ENCODE assay signal across 1 cellular context in the genomic region with DNA sequence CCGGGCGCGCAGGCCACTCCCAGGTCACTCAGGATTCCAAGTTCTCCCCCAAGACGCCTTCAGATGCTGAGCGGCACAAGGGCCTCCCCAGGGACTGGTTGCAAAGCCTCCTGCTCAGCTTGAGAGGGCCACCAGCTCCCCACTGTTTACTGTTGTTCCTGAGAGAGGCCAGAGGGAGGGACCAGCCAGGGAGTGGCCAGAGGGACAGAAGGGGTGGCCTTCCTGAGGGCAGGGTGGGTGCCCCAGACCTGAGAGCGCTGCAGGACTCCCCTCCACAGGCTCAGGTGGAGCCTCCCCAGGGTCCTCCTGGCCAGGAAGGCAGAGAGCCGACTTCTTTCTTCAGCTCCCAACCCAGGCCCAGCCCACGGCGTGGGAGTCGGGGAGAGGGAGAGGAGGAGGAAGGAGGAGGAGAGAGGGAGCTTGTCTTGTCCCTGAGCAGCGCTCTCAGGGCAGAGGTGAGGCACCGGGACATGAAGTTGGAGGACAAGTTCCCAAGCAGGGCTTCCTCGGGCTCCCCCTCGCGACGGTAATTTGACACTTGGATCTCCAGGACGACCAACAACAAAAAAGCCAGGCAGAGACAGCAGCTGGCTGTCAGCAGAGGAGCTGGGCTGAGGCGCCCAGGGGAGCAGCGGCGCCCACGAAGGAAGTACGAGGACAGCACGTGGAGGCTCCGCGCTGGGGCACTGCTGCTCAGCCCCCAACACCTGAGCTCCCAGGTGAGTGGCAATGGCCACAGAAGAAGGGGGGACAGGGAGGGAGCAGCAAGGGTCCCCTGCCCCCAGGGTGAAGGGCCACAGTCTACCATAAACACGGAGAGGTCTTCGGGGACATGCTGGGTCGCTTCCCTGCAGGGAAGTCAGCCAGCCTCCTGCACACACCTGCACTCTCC.
A peak's percentile ranks its signal among the peaks of the same experiment; 100 is the strongest.
TF ChIP-seq lines count a peak whose summit lies in the region.

No MANE protein-coding gene starts in this region.

TF ChIP-seq in K562, 482 proteins besides CTCF, POLR2A, EP300 and RAD21 (continued from another document and continues in another):
- TF ChIP-seq GABPB1 (CRISPR knock-in tag; IDR thresholded peaks at IDR 0.05): peak; percentile 10; the same call in 1 of the 2 replicates
- TF ChIP-seq ZNF655 (CRISPR knock-in tag; IDR thresholded peaks at IDR 0.05): no peak
- no peak for TF ChIP-seq FOXO4 (CRISPR knock-in tag; IDR thresholded peaks at IDR 0.05)
- no peak for TF ChIP-seq NFXL1 (CRISPR knock-in tag; IDR thresholded peaks at IDR 0.05)
- no peak for TF ChIP-seq CHCHD3 (CRISPR knock-in tag; IDR thresholded peaks at IDR 0.05)
- TF ChIP-seq, protein P1, sequence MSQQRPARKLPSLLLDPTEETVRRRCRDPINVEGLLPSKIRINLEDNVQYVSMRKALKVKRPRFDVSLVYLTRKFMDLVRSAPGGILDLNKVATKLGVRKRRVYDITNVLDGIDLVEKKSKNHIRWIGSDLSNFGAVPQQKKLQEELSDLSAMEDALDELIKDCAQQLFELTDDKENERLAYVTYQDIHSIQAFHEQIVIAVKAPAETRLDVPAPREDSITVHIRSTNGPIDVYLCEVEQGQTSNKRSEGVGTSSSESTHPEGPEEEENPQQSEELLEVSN (IDR thresholded peaks at IDR 0.05; ENCODE audit: borderline replicate concordance in 1 of 2, extremely low read depth in 1 of 2, insufficient read depth in 1 of 2, insufficient read length in 1 of 2, low read depth in 1 of 2, low read length in 1 of 2, poor library complexity in 1 of 2, severe bottlenecking in 1 of 2): peak; percentile 82 to 88
- TF ChIP-seq ZBTB12 (CRISPR knock-in tag; IDR thresholded peaks at IDR 0.05): no peak
- TF ChIP-seq, protein P2, sequence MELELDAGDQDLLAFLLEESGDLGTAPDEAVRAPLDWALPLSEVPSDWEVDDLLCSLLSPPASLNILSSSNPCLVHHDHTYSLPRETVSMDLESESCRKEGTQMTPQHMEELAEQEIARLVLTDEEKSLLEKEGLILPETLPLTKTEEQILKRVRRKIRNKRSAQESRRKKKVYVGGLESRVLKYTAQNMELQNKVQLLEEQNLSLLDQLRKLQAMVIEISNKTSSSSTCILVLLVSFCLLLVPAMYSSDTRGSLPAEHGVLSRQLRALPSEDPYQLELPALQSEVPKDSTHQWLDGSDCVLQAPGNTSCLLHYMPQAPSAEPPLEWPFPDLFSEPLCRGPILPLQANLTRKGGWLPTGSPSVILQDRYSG (tag; conservative IDR thresholded peaks at IDR 0.05; ENCODE audit: low read depth): no peak
- no peak for TF ChIP-seq ZC3H11A (IDR thresholded peaks at IDR 0.05; ENCODE audit: low read depth, low read length)
- TF ChIP-seq CBX1 (IDR thresholded peaks at IDR 0.05; ENCODE audit: low read depth): no peak
- TF ChIP-seq, protein P3, sequence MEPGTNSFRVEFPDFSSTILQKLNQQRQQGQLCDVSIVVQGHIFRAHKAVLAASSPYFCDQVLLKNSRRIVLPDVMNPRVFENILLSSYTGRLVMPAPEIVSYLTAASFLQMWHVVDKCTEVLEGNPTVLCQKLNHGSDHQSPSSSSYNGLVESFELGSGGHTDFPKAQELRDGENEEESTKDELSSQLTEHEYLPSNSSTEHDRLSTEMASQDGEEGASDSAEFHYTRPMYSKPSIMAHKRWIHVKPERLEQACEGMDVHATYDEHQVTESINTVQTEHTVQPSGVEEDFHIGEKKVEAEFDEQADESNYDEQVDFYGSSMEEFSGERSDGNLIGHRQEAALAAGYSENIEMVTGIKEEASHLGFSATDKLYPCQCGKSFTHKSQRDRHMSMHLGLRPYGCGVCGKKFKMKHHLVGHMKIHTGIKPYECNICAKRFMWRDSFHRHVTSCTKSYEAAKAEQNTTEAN (CRISPR knock-in tag; IDR thresholded peaks at IDR 0.05): no peak
- TF ChIP-seq SRSF9 (IDR thresholded peaks at IDR 0.05; ENCODE audit: borderline replicate concordance, low read depth, low read length): no peak
- TF ChIP-seq, protein P4, sequence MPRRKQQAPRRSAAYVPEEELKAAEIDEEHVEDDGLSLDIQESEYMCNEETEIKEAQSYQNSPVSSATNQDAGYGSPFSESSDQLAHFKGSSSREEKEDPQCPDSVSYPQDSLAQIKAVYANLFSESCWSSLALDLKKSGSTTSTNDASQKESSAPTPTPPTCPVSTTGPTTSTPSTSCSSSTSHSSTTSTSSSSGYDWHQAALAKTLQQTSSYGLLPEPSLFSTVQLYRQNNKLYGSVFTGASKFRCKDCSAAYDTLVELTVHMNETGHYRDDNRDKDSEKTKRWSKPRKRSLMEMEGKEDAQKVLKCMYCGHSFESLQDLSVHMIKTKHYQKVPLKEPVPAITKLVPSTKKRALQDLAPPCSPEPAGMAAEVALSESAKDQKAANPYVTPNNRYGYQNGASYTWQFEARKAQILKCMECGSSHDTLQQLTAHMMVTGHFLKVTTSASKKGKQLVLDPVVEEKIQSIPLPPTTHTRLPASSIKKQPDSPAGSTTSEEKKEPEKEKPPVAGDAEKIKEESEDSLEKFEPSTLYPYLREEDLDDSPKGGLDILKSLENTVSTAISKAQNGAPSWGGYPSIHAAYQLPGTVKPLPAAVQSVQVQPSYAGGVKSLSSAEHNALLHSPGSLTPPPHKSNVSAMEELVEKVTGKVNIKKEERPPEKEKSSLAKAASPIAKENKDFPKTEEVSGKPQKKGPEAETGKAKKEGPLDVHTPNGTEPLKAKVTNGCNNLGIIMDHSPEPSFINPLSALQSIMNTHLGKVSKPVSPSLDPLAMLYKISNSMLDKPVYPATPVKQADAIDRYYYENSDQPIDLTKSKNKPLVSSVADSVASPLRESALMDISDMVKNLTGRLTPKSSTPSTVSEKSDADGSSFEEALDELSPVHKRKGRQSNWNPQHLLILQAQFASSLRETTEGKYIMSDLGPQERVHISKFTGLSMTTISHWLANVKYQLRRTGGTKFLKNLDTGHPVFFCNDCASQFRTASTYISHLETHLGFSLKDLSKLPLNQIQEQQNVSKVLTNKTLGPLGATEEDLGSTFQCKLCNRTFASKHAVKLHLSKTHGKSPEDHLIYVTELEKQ (CRISPR knock-in tag; IDR thresholded peaks at IDR 0.05): no peak
- TF ChIP-seq XRCC4 (IDR thresholded peaks at IDR 0.05; ENCODE audit: extremely low read depth, insufficient read depth, insufficient read length): no peak
- TF ChIP-seq, protein P5, sequence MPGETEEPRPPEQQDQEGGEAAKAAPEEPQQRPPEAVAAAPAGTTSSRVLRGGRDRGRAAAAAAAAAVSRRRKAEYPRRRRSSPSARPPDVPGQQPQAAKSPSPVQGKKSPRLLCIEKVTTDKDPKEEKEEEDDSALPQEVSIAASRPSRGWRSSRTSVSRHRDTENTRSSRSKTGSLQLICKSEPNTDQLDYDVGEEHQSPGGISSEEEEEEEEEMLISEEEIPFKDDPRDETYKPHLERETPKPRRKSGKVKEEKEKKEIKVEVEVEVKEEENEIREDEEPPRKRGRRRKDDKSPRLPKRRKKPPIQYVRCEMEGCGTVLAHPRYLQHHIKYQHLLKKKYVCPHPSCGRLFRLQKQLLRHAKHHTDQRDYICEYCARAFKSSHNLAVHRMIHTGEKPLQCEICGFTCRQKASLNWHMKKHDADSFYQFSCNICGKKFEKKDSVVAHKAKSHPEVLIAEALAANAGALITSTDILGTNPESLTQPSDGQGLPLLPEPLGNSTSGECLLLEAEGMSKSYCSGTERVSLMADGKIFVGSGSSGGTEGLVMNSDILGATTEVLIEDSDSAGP (CRISPR knock-in tag; IDR thresholded peaks at IDR 0.05): no peak
- TF ChIP-seq GABPA (tag; conservative IDR thresholded peaks at IDR 0.05; ENCODE audit: low read depth): no peak
- TF ChIP-seq, protein P6, sequence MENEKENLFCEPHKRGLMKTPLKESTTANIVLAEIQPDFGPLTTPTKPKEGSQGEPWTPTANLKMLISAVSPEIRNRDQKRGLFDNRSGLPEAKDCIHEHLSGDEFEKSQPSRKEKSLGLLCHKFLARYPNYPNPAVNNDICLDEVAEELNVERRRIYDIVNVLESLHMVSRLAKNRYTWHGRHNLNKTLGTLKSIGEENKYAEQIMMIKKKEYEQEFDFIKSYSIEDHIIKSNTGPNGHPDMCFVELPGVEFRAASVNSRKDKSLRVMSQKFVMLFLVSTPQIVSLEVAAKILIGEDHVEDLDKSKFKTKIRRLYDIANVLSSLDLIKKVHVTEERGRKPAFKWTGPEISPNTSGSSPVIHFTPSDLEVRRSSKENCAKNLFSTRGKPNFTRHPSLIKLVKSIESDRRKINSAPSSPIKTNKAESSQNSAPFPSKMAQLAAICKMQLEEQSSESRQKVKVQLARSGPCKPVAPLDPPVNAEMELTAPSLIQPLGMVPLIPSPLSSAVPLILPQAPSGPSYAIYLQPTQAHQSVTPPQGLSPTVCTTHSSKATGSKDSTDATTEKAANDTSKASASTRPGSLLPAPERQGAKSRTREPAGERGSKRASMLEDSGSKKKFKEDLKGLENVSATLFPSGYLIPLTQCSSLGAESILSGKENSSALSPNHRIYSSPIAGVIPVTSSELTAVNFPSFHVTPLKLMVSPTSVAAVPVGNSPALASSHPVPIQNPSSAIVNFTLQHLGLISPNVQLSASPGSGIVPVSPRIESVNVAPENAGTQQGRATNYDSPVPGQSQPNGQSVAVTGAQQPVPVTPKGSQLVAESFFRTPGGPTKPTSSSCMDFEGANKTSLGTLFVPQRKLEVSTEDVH (IDR thresholded peaks at IDR 0.05; ENCODE audit: low read depth, partially characterized antibody): no peak
- peak; percentile 99 for TF ChIP-seq TFAP4 (CRISPR knock-in tag; IDR thresholded peaks at IDR 0.05; ENCODE audit: borderline replicate concordance)
- no peak for TF ChIP-seq YBX1 (IDR thresholded peaks at IDR 0.05)
- TF ChIP-seq, protein P7, sequence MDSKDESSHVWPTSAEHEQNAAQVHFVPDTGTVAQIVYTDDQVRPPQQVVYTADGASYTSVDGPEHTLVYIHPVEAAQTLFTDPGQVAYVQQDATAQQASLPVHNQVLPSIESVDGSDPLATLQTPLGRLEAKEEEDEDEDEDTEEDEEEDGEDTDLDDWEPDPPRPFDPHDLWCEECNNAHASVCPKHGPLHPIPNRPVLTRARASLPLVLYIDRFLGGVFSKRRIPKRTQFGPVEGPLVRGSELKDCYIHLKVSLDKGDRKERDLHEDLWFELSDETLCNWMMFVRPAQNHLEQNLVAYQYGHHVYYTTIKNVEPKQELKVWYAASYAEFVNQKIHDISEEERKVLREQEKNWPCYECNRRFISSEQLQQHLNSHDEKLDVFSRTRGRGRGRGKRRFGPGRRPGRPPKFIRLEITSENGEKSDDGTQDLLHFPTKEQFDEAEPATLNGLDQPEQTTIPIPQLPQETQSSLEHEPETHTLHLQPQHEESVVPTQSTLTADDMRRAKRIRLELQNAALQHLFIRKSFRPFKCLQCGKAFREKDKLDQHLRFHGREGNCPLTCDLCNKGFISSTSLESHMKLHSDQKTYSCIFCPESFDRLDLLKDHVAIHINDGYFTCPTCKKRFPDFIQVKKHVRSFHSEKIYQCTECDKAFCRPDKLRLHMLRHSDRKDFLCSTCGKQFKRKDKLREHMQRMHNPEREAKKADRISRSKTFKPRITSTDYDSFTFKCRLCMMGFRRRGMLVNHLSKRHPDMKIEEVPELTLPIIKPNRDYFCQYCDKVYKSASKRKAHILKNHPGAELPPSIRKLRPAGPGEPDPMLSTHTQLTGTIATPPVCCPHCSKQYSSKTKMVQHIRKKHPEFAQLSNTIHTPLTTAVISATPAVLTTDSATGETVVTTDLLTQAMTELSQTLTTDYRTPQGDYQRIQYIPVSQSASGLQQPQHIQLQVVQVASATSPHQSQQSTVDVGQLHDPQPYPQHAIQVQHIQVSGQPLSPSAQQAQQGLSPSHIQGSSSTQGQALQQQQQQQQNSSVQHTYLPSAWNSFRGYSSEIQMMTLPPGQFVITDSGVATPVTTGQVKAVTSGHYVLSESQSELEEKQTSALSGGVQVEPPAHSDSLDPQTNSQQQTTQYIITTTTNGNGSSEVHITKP (IDR thresholded peaks at IDR 0.05; ENCODE audit: partially characterized antibody): peak; percentile 6
- TF ChIP-seq SAP30 (IDR thresholded peaks at IDR 0.05; ENCODE audit: borderline replicate concordance, insufficient read depth, low read depth, low read length, poor library complexity, severe bottlenecking): peak; percentile 95
